In genomic region chr18:49041677-49042570, GRCh38 we compare ENCODE assay signal across 8 cellular contexts.
DNase-seq lines count a peak whose midpoint lies in the region; ATAC-seq, FAIRE-seq and TF ChIP-seq lines count a peak whose summit lies in the region.

No MANE protein-coding gene starts in this region.

- H3K27me3 ChIP-seq in pancreas: no peaks in the 10 kb centered on the region

- CTCF ChIA-PET in activated CD4-positive, alpha-beta T cell treated with anti-CD3 and anti-CD28 coated beads, Interleukin-2, amount 10 ng/mL, durations not matched to agents 7 days and 5 days (lab: Charles Lee): interaction anchor here (0.7 to 5.2 kb wide), 7 partner anchors 11 to 368 kb away, joined by 3 to 32 read pairs (median 3); no protein-coding TSS in a partner anchor

- ATAC-seq in pancreas (peak in 3 of 4 donors; percentile 62 to 78 (median 76)), HG02884 (IDR thresholded peaks at IDR 0.05; ENCODE audit: unreplicated experiment) (no peak)

- H3K27me3 Mint-ChIP-seq in activated CD4-positive, alpha-beta T cell treated with anti-CD3 and anti-CD28 coated beads, Interleukin-2, amount 10 ng/mL, durations not matched to agents 7 days and 5 days: no peaks in the 10 kb centered on the region

- no peaks in the 10 kb centered on the region for H3K4me1 ChIP-seq in pancreas

- intact Hi-C loops in pancreas (cut with DNase I): loop anchor here in 1 of 3 donors (10.0 kb wide), 1 partner anchor 267 kb away; no protein-coding TSS in a partner anchor

- no peak for TF ChIP-seq POLR2A in GM12892 (IDR thresholded peaks at IDR 0.05; ENCODE audit: low read depth, low read length)

- DNase-seq in NCI-H1417 (lab: John Stamatoyannopoulos, UW) (peak in 2 of 3 experiments; percentile 33 to 64), NCI-H1417 treated with DMSO at 0.1 percent for 48 hours (lab: John Stamatoyannopoulos, UW) (no peak), LHCN-M2 (ENCODE audit: low read depth) (peak; percentile 48), fibroblast of gingiva (ENCODE audit: low read depth) (peak; percentile 27), pancreas (peak in 1 of 6 donors; percentile 44), GM12892 (ENCODE audit: insufficient read length) (no peak)
- DNase-seq in activated CD4-positive, alpha-beta T cell treated with anti-CD3 and anti-CD28 coated beads, Interleukin-2, amount 10 ng/mL, durations not matched to agents 7 days and 5 days: peak; percentile 71

- FAIRE-seq in pancreas (lab: Jason Lieb, UNC) (no peak), GM12892 (lab: Jason Lieb, UNC) (no peak)

- peaks cover 4% of the 10 kb centered on the region for H3K9me3 Mint-ChIP-seq in activated CD4-positive, alpha-beta T cell treated with anti-CD3 and anti-CD28 coated beads, Interleukin-2, amount 10 ng/mL, durations not matched to agents 7 days and 5 days

- H3K36me3 ChIP-seq in pancreas: peaks cover 0 to 28% (median 9%) of the 10 kb centered on the region in 3 donors

- WGBS in pancreas, 2 donors: 90 to 93% methylated on average over 10 of the region's 10 CpGs

- H3K36me3 Mint-ChIP-seq in activated CD4-positive, alpha-beta T cell treated with anti-CD3 and anti-CD28 coated beads, Interleukin-2, amount 10 ng/mL, durations not matched to agents 7 days and 5 days (ENCODE audit: low read depth): peaks cover 21% of the 10 kb centered on the region

- H3K4me1 Mint-ChIP-seq in activated CD4-positive, alpha-beta T cell treated with anti-CD3 and anti-CD28 coated beads, Interleukin-2, amount 10 ng/mL, durations not matched to agents 7 days and 5 days: peaks cover 13% of the 10 kb centered on the region

- peak overlapping the region; percentile 56 for H3K27ac Mint-ChIP-seq in activated CD4-positive, alpha-beta T cell treated with anti-CD3 and anti-CD28 coated beads, Interleukin-2, amount 10 ng/mL, durations not matched to agents 7 days and 5 days

- no peak overlapping the region for H3K4me3 ChIP-seq in pancreas

- H3K4me3 Mint-ChIP-seq in activated CD4-positive, alpha-beta T cell treated with anti-CD3 and anti-CD28 coated beads, Interleukin-2, amount 10 ng/mL, durations not matched to agents 7 days and 5 days: no peak overlapping the region

- peak in 3 of 4 donors; percentile 23 to 31 (median 28) for TF ChIP-seq CTCF in pancreas (IDR thresholded peaks at IDR 0.05)

- peaks cover 0 to 7% (median 2%) of the 10 kb centered on the region in 4 donors for H3K9me3 ChIP-seq in pancreas

- H3K27ac ChIP-seq in pancreas: no peak overlapping the region

- POLR2A ChIA-PET in activated CD4-positive, alpha-beta T cell treated with anti-CD3 and anti-CD28 coated beads, Interleukin-2, amount 10 ng/mL, durations not matched to agents 7 days and 5 days (lab: Charles Lee): no interaction called here

Comparison
In these comparisons a context has a peak if more than half of its experiments do, and no peak if none do; other contexts are left out.
1. DNase-seq: peak in NCI-H1417 (2 of 3), LHCN-M2 (single experiment), activated CD4-positive, alpha-beta T cell treated with anti-CD3 and anti-CD28 coated beads, Interleukin-2, amount 10 ng/mL, durations not matched to agents 7 days and 5 days (single experiment) and fibroblast of gingiva (single experiment); none in NCI-H1417 treated with DMSO at 0.1 percent for 48 hours (single experiment) and GM12892 (single experiment).